In genomic region chr14:97104029-97104428, GRCh38 we compare ENCODE assay signal across 22 cellular contexts.
"Had no signal": no experiment of that assay in that cellular context is flagged by ENCODE, and none has a peak within 500 bp of the region (broad histone marks: within the 10 kb centered on the region; RNA-seq: fewer than 3 reads in every experiment).

No MANE protein-coding gene starts in this region.

- H3K9me3 ChIP-seq: colonic mucosa, gastrocnemius medialis, lower lobe of right lung, mucosa of descending colon had no signal

- H3K4me3 ChIP-seq: colonic mucosa, esophagus squamous epithelium, gastrocnemius medialis, heart right ventricle, left lung, lower lobe of right lung, mucosa of descending colon had no signal

- H3K4me1 ChIP-seq: colonic mucosa, esophagus squamous epithelium, gastrocnemius medialis, heart right ventricle, left lung, lower lobe of right lung had no signal

- H3K27me3 ChIP-seq: colonic mucosa, gastrocnemius medialis had no signal

- H3K36me3 ChIP-seq: colonic mucosa, esophagus squamous epithelium, gastrocnemius medialis, heart right ventricle, left lung, lower lobe of right lung had no signal

- H3K27ac ChIP-seq: colonic mucosa, epithelial cell of prostate, esophagus squamous epithelium, gastrocnemius medialis, heart right ventricle, left lung, lower lobe of right lung had no signal

- DNase-seq: colonic mucosa; cortex of kidney; effector CD8-positive, alpha-beta T cell; effector memory CD8-positive, alpha-beta T cell; endodermal cell; erythroblast; esophagus squamous epithelium; foreskin fibroblast; foreskin melanocyte; gastrocnemius medialis; glutamatergic neuron; head of caudate nucleus; heart right ventricle; hippocampal formation; left cardiac atrium; left lung; left ventricle myocardium superior; lower lobe of right lung; mesenchymal stem cell; mucosa of descending colon; naive B cell had no signal
